In genomic region chr4:94298725-94299252, GRCh38 we compare ENCODE assay signal across 1 cellular context.
A peak's percentile ranks its signal among the peaks of the same experiment; 100 is the strongest.
TF ChIP-seq lines count a peak whose summit lies in the region.

No MANE protein-coding gene starts in this region.

TF ChIP-seq in liver, 16 proteins besides CTCF, POLR2A, EP300 and RAD21 (continued from another document):
- TF ChIP-seq ZBTB33 (IDR thresholded peaks at IDR 0.05) (peak; percentile 51), HNF4G (IDR thresholded peaks at IDR 0.05) (peak; percentile 67), MAX (IDR thresholded peaks at IDR 0.05) (peak; percentile 46)
